1 cellular context compared by ENCODE assay signal in the genomic region with DNA sequence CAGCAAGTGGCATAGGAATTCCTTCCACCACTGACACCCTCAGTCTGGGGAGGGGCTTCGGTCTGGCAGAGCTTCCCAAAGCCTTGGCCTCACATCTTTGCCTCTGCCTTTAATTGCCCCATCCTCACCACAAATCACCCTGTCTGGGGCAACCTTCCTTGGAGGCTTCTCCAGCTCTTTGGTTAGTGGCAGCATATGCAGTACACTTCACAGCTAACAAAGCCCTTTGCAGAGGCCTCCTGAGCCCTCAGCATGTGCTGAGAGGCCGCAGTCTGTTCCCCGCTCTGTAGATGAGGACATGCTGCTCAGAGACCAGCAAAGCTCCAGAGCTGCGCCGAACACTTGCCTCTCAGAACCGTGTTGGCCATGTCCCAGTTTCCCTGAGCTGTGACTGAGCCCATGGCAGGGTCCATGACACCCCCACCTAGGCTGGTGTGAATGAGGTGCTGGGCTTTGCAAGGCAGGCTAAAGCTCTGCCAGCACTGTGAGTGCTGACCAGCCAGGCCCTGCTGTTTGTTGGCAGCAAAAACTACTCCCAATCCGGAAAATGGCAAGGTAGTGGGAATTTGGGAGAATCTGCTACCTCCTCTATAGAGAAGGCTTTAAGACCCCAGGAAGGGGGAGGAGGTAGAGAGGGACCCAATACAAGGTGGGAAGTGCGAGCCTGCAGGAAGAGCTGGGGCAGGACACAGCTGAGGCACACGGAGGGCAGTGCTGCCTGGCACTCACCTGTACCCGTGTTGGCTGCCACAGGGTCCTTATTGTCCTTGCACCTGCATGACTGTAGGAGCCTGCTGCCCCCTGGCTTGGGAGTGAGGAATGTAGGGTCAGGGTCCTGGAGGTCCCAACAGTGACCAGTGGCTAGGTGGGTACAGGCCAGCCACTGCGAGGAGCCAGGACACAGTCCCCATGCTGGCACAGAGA.
TF ChIP-seq lines count a peak whose summit lies in the region.

No MANE protein-coding gene starts in this region.

TF ChIP-seq in H1, 55 proteins besides CTCF, POLR2A, EP300 and RAD21:
- TF ChIP-seq SUZ12 (IDR thresholded peaks at IDR 0.05; ENCODE audit: low read length): no peak
